9 cellular contexts compared by ENCODE assay signal in genomic region chr6:138520463-138520862, GRCh38. TPM values are rescaled to one million over a fixed set of nuclear protein-coding genes. Genes with fewer than 3 reads are reported as not detected.
DNase-seq lines count a peak whose midpoint lies in the region; ATAC-seq and TF ChIP-seq lines count a peak whose summit lies in the region.
"Had no signal": no experiment of that assay in that cellular context is flagged by ENCODE, and none has a peak within 500 bp of the region (broad histone marks: within the 10 kb centered on the region; RNA-seq: fewer than 3 reads in every experiment).

No MANE protein-coding gene starts in this region.

- H3K9me3 ChIP-seq in IMR-90 (ENCODE audit: control insufficient read depth, insufficient read depth, low read length) = peaks cover 2% of the 10 kb centered on the region; the same call in 1 of the 2 replicates

- H3K23ac ChIP-seq in IMR-90 (ENCODE audit: low read depth, low read length) = no peak overlapping the region

- 40% methylated on average over 1 of the region's 3 CpGs; no CpG with 5 or more reads in 1 of the 2 experiments for WGBS in IMR-90 (ENCODE audit: extremely low coverage in 2 of 2, insufficient read length in 1 of 2), 2 experiments

- H2BK120ac ChIP-seq in IMR-90 (ENCODE audit: low read depth, low read length) = no peak overlapping the region

- H3K36me3 ChIP-seq in IMR-90 (ENCODE audit: control insufficient read depth, insufficient read depth, low read length) (no peaks in the 10 kb centered on the region), H7 (replicated peaks; ENCODE audit: control insufficient read depth, insufficient read depth, low read length) (no peaks in the 10 kb centered on the region)

- dilution Hi-C loops in IMR-90 (cut with HindIII; ENCODE audit: low sequenced_read_pairs, unreplicated experiment) = no loop called here

- H2BK20ac ChIP-seq in IMR-90 (ENCODE audit: low read depth, low read length) = no peak overlapping the region

- H3K4ac ChIP-seq in IMR-90 (ENCODE audit: low read depth, low read length) = no peak overlapping the region

- H4K5ac ChIP-seq in IMR-90 (ENCODE audit: low read depth, low read length) = no peak overlapping the region

- no peak overlapping the region for H2AK5ac ChIP-seq in IMR-90 (ENCODE audit: low read depth, low read length)

- TF ChIP-seq CTCF in IMR-90 (conservative IDR thresholded peaks at IDR 0.05; ENCODE audit: low read depth, low read length) (peak; percentile 48), astrocyte of the cerebellum (IDR thresholded peaks at IDR 0.05; ENCODE audit: low read depth, low read length, missing control alignments) (peak; percentile 17)

- no peak overlapping the region for H3K27ac ChIP-seq in IMR-90 (ENCODE audit: insufficient read depth, low read length)

- H4K20me1 ChIP-seq in IMR-90 (ENCODE audit: insufficient read depth, low read length) = no peaks in the 10 kb centered on the region

- H3K9me1 ChIP-seq in IMR-90 (ENCODE audit: insufficient read depth, low read length) = peaks cover 7% of the 10 kb centered on the region

- ATAC-seq in IMR-90 (ENCODE audit: low read depth) = peak; percentile 82
- ATAC-seq in left lobe of liver = peak; percentile 56
- no peak for ATAC-seq in GM21619 (IDR thresholded peaks at IDR 0.05; ENCODE audit: unreplicated experiment)
- no peak for ATAC-seq in GM18498 (IDR thresholded peaks at IDR 0.05; ENCODE audit: unreplicated experiment)

- H3K79me1 ChIP-seq in IMR-90 (ENCODE audit: low read depth in 1 of 2, low read length in 2 of 2) = peaks cover 33 to 54% of the 10 kb centered on the region in 2 experiments

- no peak overlapping the region for H2BK15ac ChIP-seq in IMR-90 (ENCODE audit: low read depth, low read length)

- TF ChIP-seq POLR2A in IMR-90 (IDR thresholded peaks at IDR 0.05; ENCODE audit: low read depth, low read length) = no peak

- no peak overlapping the region for H4K91ac ChIP-seq in IMR-90 (ENCODE audit: insufficient read depth, low read depth, low read length)

- TF ChIP-seq RAD21 in IMR-90 (IDR thresholded peaks at IDR 0.05; ENCODE audit: low read length) = no peak; the same call in 1 of the 2 replicates

- no peak overlapping the region for H3K4me2 ChIP-seq in IMR-90 (ENCODE audit: low read depth, low read length)

- H3K27me3 ChIP-seq in IMR-90 (ENCODE audit: control insufficient read depth, insufficient read depth, low read length) (no peaks in the 10 kb centered on the region), H7 (ENCODE audit: control insufficient read depth, insufficient read depth, low read length) (no peaks in the 10 kb centered on the region)

- H3K4me1 ChIP-seq in IMR-90 (ENCODE audit: control insufficient read depth, insufficient read depth, low read length) = no peaks in the 10 kb centered on the region

- H3K14ac ChIP-seq in IMR-90 (replicated peaks; ENCODE audit: low read depth, low read length) = no peak overlapping the region

- in situ Hi-C loops in IMR-90 (cut with MboI; ENCODE audit: low sequenced_read_pairs) = loop anchor here (5.0 kb wide), 1 partner anchor 408 kb away; no protein-coding TSS in a partner anchor
- in situ Hi-C loops in astrocyte of the cerebellum (cut with HindIII; ENCODE audit: low sequenced_read_pairs) = no loop called here

- POLR2A ChIA-PET in IMR-90 (lab: Charles Lee; ENCODE audit: unreplicated experiment) = no interaction called here

- no peak overlapping the region for H3K56ac ChIP-seq in IMR-90 (ENCODE audit: extremely low read depth, insufficient read depth, low read length)

- H2AK9ac ChIP-seq in IMR-90 (replicated peaks; ENCODE audit: low read depth, low read length, poor library complexity) = no peak overlapping the region

- intact Hi-C loops in IMR-90 (cut with micrococcal nuclease) = loop anchor here (2.0 kb wide), 1 partner anchor 68 kb away; no protein-coding TSS in a partner anchor

- DNase-seq in AML-193 (lab: John Stamatoyannopoulos, UW) = peak; percentile 36 to 54
- DNase-seq in IMR-90 = no peak
- DNase-seq in astrocyte of the cerebellum (ENCODE audit: low read depth) = no peak
- DNase-seq in left lobe of liver (ENCODE audit: low spot score) = no peak
- DNase-seq in H7 = no peak
- no peak for DNase-seq in C1 segment of cervical spinal cord (lab: John Stamatoyannopoulos, UW)
- DNase-seq: activated CD4-positive, alpha-beta T cell treated with anti-CD3 and anti-CD28 coated beads, Interleukin-2, amount 50 U/mL, for 4 hours had no signal

- CTCF ChIA-PET in IMR-90 (lab: Yijun Ruan, JAX) = interaction anchor here (0.6 to 2.9 kb wide), 4 partner anchors 11 to 151 kb away, joined by 3 to 12 read pairs (median 3); no protein-coding TSS in a partner anchor

- no peak overlapping the region for H2AFZ ChIP-seq in IMR-90 (replicated peaks; ENCODE audit: low read length, poor library complexity)

- H3K4me3 ChIP-seq in IMR-90 (ENCODE audit: insufficient read depth, low read depth, low read length) = no peak overlapping the region
- no peak overlapping the region for H3K4me3 ChIP-seq in astrocyte of the cerebellum (ENCODE audit: low read depth, low read length)
- H3K4me3 ChIP-seq in H7 (ENCODE audit: insufficient read depth, low read depth, low read length) = no peak overlapping the region

- no peak overlapping the region for H2BK5ac ChIP-seq in IMR-90 (ENCODE audit: low read depth, low read length, poor library complexity, severe bottlenecking)

- BruUV-seq in IMR-90 (replicated peaks; lab: Mats Ljungman, UMichigan) = no TSS peak

- no peak overlapping the region for H3K9ac ChIP-seq in IMR-90 (ENCODE audit: low read depth, low read length)

- H3K18ac ChIP-seq in IMR-90 (ENCODE audit: low read depth, low read length) = no peak overlapping the region

- no peak overlapping the region for H4K8ac ChIP-seq in IMR-90 (ENCODE audit: low read depth in 2 of 2, low read length in 2 of 2)

TF ChIP-seq in IMR-90, 13 proteins besides CTCF, POLR2A, EP300 and RAD21:
- TF ChIP-seq USF2 (IDR thresholded peaks at IDR 0.05; ENCODE audit: low read depth, low read length) = no peak
- TF ChIP-seq CHD1 (IDR thresholded peaks at IDR 0.05; ENCODE audit: low read depth, low read length) = no peak
- peak; percentile 42 for TF ChIP-seq SMC3 (IDR thresholded peaks at IDR 0.05; ENCODE audit: low read depth, low read length)
- TF ChIP-seq CEBPB (IDR thresholded peaks at IDR 0.05; ENCODE audit: low read depth, low read length) = no peak
- no peak for TF ChIP-seq RCOR1 (IDR thresholded peaks at IDR 0.05; ENCODE audit: insufficient replicate concordance, low read length)

RNA-seq across cellular contexts. Expression of gene NHSL1, which starts 21.2 kb away (rescaled TPM):
- total RNA-seq in IMR-90 (2012; rRNA removed) (6.9 and 7.2 TPM in 2 replicates), left lobe of liver (59.8 TPM)
- polyA plus RNA-seq in IMR-90 (2012; rRNA removed) = 5.6 and 6.0 TPM in 2 replicates
- polyA plus RNA-seq in IMR-90 (2012; cell fraction: cytosol; rRNA removed) = 1.7 and 2.4 TPM in 2 replicates
- 3.7 and 6.6 TPM in 2 replicates for polyA plus RNA-seq in IMR-90 (2012; cell fraction: nucleus; rRNA removed; ENCODE audit: low replicate concordance)
- total RNA-seq in H7 (2014; rRNA removed; shearing (Covaris generic)) = 13.3 and 14.8 TPM in 2 replicates

Comparison
In these comparisons a context has a peak if more than half of its experiments do, and no peak if none do; other contexts are left out.
1. DNase-seq: peak in AML-193 (2 of 2); none in IMR-90 (single experiment), astrocyte of the cerebellum (single experiment), left lobe of liver (single experiment), H7 (single experiment) and C1 segment of cervical spinal cord (0 of 14).
2. ATAC-seq: peak in IMR-90 (single experiment) and left lobe of liver (single experiment); none in GM21619 (single experiment) and GM18498 (single experiment).